16 cellular contexts compared by ENCODE assay signal in the genomic region with DNA sequence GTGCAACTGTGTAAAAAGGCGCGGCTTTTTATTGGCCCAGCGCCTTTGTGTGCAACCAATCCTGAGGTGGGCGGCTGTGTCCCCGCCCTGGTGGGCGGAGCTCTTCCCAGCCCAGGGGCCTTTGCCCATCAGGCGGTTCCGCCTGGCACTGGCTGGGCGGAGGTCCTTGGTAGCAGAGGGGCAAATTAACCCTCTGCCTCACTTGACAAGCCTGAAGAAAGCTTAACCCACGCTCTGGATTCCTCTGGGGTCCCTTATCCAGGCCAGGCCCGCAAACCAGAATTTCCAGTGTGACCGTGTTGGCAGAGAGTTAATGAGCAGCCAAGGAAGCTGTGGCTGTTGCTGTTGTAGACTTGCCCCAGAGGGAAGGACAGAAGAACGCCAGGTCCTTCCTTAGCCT. TPM values are rescaled to one million over a fixed set of nuclear protein-coding genes. Genes with fewer than 3 reads are reported as not detected.
DNase-seq lines count a peak whose midpoint lies in the region; ATAC-seq and TF ChIP-seq lines count a peak whose summit lies in the region.
"Had no signal": no experiment of that assay in that cellular context is flagged by ENCODE, and none has a peak within 500 bp of the region (broad histone marks: within the 10 kb centered on the region; RNA-seq: fewer than 3 reads in every experiment).

No MANE protein-coding gene starts in this region.

- H3K4me1 Mint-ChIP-seq in MCF 10A (ENCODE audit: insufficient read depth, unreplicated experiment) = peaks cover 19% of the 10 kb centered on the region
- peaks cover 15% of the 10 kb centered on the region for H3K4me1 Mint-ChIP-seq in neural progenitor cell
- H3K4me1 Mint-ChIP-seq in activated CD4-positive, alpha-beta T cell treated with anti-CD3 and anti-CD28 coated beads for 36 hours = no peaks in the 10 kb centered on the region
- H3K4me1 Mint-ChIP-seq: activated naive CD4-positive, alpha-beta T cell treated with anti-CD3 and anti-CD28 coated beads, Interleukin-2, amount 10 ng/mL, durations not matched to agents 7 days and 5 days had no signal

- H3K9ac ChIP-seq in neural progenitor cell = no peak overlapping the region
- H3K9ac ChIP-seq: KMS-11 had no signal

- H3K27me3 Mint-ChIP-seq in MCF 10A (ENCODE audit: insufficient read depth, unreplicated experiment) = no peaks in the 10 kb centered on the region
- peaks cover 2% of the 10 kb centered on the region for H3K27me3 Mint-ChIP-seq in neural progenitor cell (ENCODE audit: insufficient read depth, low read depth)
- H3K27me3 Mint-ChIP-seq in activated CD4-positive, alpha-beta T cell treated with anti-CD3 and anti-CD28 coated beads for 36 hours = no peaks in the 10 kb centered on the region
- H3K27me3 Mint-ChIP-seq: type B pancreatic cell had no signal

- H3K27ac Mint-ChIP-seq in MCF 10A (ENCODE audit: low read depth, unreplicated experiment) (no peak overlapping the region), neural progenitor cell (peak overlapping the region; percentile 46)
- no peak overlapping the region for H3K27ac Mint-ChIP-seq in activated CD4-positive, alpha-beta T cell treated with anti-CD3 and anti-CD28 coated beads for 36 hours
- H3K27ac Mint-ChIP-seq: activated naive CD4-positive, alpha-beta T cell treated with anti-CD3 and anti-CD28 coated beads, Interleukin-2, amount 10 ng/mL, durations not matched to agents 7 days and 5 days; type B pancreatic cell had no signal

- no peaks in the 10 kb centered on the region for H3K36me3 ChIP-seq in esophagus squamous epithelium
- no peaks in the 10 kb centered on the region for H3K36me3 ChIP-seq in neural progenitor cell
- no peaks in the 10 kb centered on the region for H3K36me3 ChIP-seq in upper lobe of right lung
- H3K36me3 ChIP-seq: heart left ventricle had no signal

- H3K36me3 Mint-ChIP-seq in MCF 10A (ENCODE audit: insufficient read depth, unreplicated experiment) (no peaks in the 10 kb centered on the region), neural progenitor cell (no peaks in the 10 kb centered on the region)
- H3K36me3 Mint-ChIP-seq in activated CD4-positive, alpha-beta T cell treated with anti-CD3 and anti-CD28 coated beads for 36 hours (ENCODE audit: low read depth) = no peaks in the 10 kb centered on the region
- H3K36me3 Mint-ChIP-seq: activated naive CD4-positive, alpha-beta T cell treated with anti-CD3 and anti-CD28 coated beads, Interleukin-2, amount 10 ng/mL, durations not matched to agents 7 days and 5 days; type B pancreatic cell had no signal

- no peak overlapping the region for H3K4me3 Mint-ChIP-seq in MCF 10A (ENCODE audit: unreplicated experiment)
- no peak overlapping the region for H3K4me3 Mint-ChIP-seq in neural progenitor cell
- no peak overlapping the region for H3K4me3 Mint-ChIP-seq in activated CD4-positive, alpha-beta T cell treated with anti-CD3 and anti-CD28 coated beads for 36 hours
- H3K4me3 Mint-ChIP-seq: activated naive CD4-positive, alpha-beta T cell treated with anti-CD3 and anti-CD28 coated beads, Interleukin-2, amount 10 ng/mL, durations not matched to agents 7 days and 5 days; type B pancreatic cell had no signal

- no peaks in the 10 kb centered on the region for H3K9me3 ChIP-seq in esophagus squamous epithelium
- no peaks in the 10 kb centered on the region for H3K9me3 ChIP-seq in neural progenitor cell (ENCODE audit: low read depth)
- H3K9me3 ChIP-seq in upper lobe of right lung = no peaks in the 10 kb centered on the region
- H3K9me3 ChIP-seq: heart left ventricle had no signal

- WGBS in esophagus squamous epithelium, 2 donors = 49 to 69% methylated on average over 6 to 12 of the region's 13 CpGs

- POLR2A ChIA-PET in MCF 10A (lab: Yijun Ruan, JAX) = interaction anchor here (0.5 to 1.4 kb wide), 3 partner anchors 15 to 141 kb away, joined by 3 to 5 read pairs (median 3); no protein-coding TSS in a partner anchor
- POLR2A ChIA-PET in activated CD4-positive, alpha-beta T cell treated with anti-CD3 and anti-CD28 coated beads for 36 hours (lab: Charles Lee) = no interaction called here

- no TSS peak for BruUV-seq in MCF 10A (replicated peaks; lab: Mats Ljungman, UMichigan)

- H3K27ac ChIP-seq in esophagus squamous epithelium (peak overlapping the region; percentile 14 to 56 (median 43)), neural progenitor cell (no peak overlapping the region), upper lobe of right lung (no peak overlapping the region)
- H3K27ac ChIP-seq: coronary artery, heart left ventricle, KMS-11 had no signal

- H3K4me2 ChIP-seq in neural progenitor cell = no peak overlapping the region
- H3K4me2 ChIP-seq: KMS-11 had no signal

- no peaks in the 10 kb centered on the region for H3F3A ChIP-seq in neural progenitor cell (ENCODE audit: low read depth)

- in situ Hi-C loops in T47D (cut with HindIII; ENCODE audit: low pct_unique_long_range_greater_than_20kb, low sequenced_read_pairs) = no loop called here

- H3K27me3 ChIP-seq in esophagus squamous epithelium (no peaks in the 10 kb centered on the region), neural progenitor cell (no peaks in the 10 kb centered on the region), upper lobe of right lung (no peaks in the 10 kb centered on the region)
- H3K27me3 ChIP-seq: heart left ventricle had no signal

- ATAC-seq in upper lobe of right lung (peak; percentile 73), HG02938 (IDR thresholded peaks at IDR 0.05; ENCODE audit: unreplicated experiment) (no peak), HG03039 (IDR thresholded peaks at IDR 0.05; ENCODE audit: unreplicated experiment) (no peak)
- ATAC-seq in activated CD4-positive, alpha-beta T cell treated with anti-CD3 and anti-CD28 coated beads for 36 hours = no peak
- ATAC-seq: heart left ventricle had no signal

- DNase-seq in T47D (ENCODE audit: low read depth in 1 of 2, low spot score in 1 of 2) (peak; percentile 63 to 95), MCF 10A (ENCODE audit: unreplicated experiment) (no peak), esophagus squamous epithelium (lab: John Stamatoyannopoulos, UW) (no peak), neural progenitor cell (ENCODE audit: low spot score) (no peak), upper lobe of right lung (no peak)
- no peak for DNase-seq in activated CD4-positive, alpha-beta T cell treated with anti-CD3 and anti-CD28 coated beads for 36 hours
- DNase-seq: activated CD4-positive, alpha-beta T cell treated with anti-CD3 and anti-CD28 coated beads, Interleukin-2, amount 50 U/mL, for 4 hours; activated naive CD4-positive, alpha-beta T cell treated with anti-CD3 and anti-CD28 coated beads, Interleukin-2, amount 10 ng/mL, durations not matched to agents 7 days and 5 days; GF-D8; heart left ventricle; NCI-H1417 treated with DMSO at 0.1 percent for 48 hours had no signal

- TF ChIP-seq POLR2A in esophagus squamous epithelium (IDR thresholded peaks at IDR 0.05) = no peak

- intact Hi-C loops in MCF 10A (cut with micrococcal nuclease) = no loop called here
- intact Hi-C loops in esophagus squamous epithelium (cut with DNase I) = no loop called here
- intact Hi-C loops in upper lobe of right lung (cut with DNase I) = no loop called here
- intact Hi-C loops in activated CD4-positive, alpha-beta T cell treated with anti-CD3 and anti-CD28 coated beads for 36 hours (cut with DNase I, micrococcal nuclease) = no loop called here

- peaks cover 0 to 33% (median 17%) of the 10 kb centered on the region in 3 donors for H3K4me1 ChIP-seq in esophagus squamous epithelium
- H3K4me1 ChIP-seq in neural progenitor cell = no peaks in the 10 kb centered on the region
- no peaks in the 10 kb centered on the region for H3K4me1 ChIP-seq in upper lobe of right lung

- H3K4me3 ChIP-seq in esophagus squamous epithelium = no peak overlapping the region
- H3K4me3 ChIP-seq in neural progenitor cell = no peak overlapping the region
- H3K4me3 ChIP-seq in upper lobe of right lung = no peak overlapping the region
- H3K4me3 ChIP-seq: coronary artery, heart left ventricle had no signal

- H2AFZ ChIP-seq in neural progenitor cell (replicated peaks) = no peak overlapping the region

- no peaks in the 10 kb centered on the region for H4K20me1 ChIP-seq in neural progenitor cell (ENCODE audit: low read depth)

- H3K9me3 Mint-ChIP-seq in MCF 10A (ENCODE audit: unreplicated experiment) (no peaks in the 10 kb centered on the region), neural progenitor cell (no peaks in the 10 kb centered on the region)
- H3K9me3 Mint-ChIP-seq in activated CD4-positive, alpha-beta T cell treated with anti-CD3 and anti-CD28 coated beads for 36 hours (ENCODE audit: low read depth) = no peaks in the 10 kb centered on the region
- H3K9me3 Mint-ChIP-seq: activated naive CD4-positive, alpha-beta T cell treated with anti-CD3 and anti-CD28 coated beads, Interleukin-2, amount 10 ng/mL, durations not matched to agents 7 days and 5 days; type B pancreatic cell had no signal

- CTCF ChIA-PET in MCF 10A (lab: Yijun Ruan, JAX) = interaction anchor here (1.2 to 4.8 kb wide), 6 partner anchors 15 to 271 kb away, joined by 3 to 51 read pairs (median 10); no protein-coding TSS in a partner anchor
- CTCF ChIA-PET in activated CD4-positive, alpha-beta T cell treated with anti-CD3 and anti-CD28 coated beads for 36 hours (lab: Charles Lee) = interaction anchor here (0.5 to 1.3 kb wide), 4 partner anchors 15 to 997 kb away, joined by 3 to 4 read pairs (median 3); no protein-coding TSS in a partner anchor

- TF ChIP-seq CTCF in MCF 10A (IDR thresholded peaks at IDR 0.05; ENCODE audit: unreplicated experiment) = no peak
- TF ChIP-seq CTCF in esophagus squamous epithelium (IDR thresholded peaks at IDR 0.05) = no peak
- no peak for TF ChIP-seq CTCF in neural progenitor cell (IDR thresholded peaks at IDR 0.05)
- no peak for TF ChIP-seq CTCF in upper lobe of right lung (IDR thresholded peaks at IDR 0.05)

- H3K79me2 ChIP-seq in neural progenitor cell (ENCODE audit: low read depth) = no peaks in the 10 kb centered on the region

RNA-seq across cellular contexts. Expression of a gene that starts 12.8 kb away (rescaled TPM):
- total RNA-seq in MCF 10A (2022) = 0.40 and 0.96 TPM in 2 replicates
- total RNA-seq in esophagus squamous epithelium = 10 to 100 TPM; 13.2 to 33.7 (median 17.8) TPM
- total RNA-seq in neural progenitor cell (ENCODE audit: low replicate concordance) = not detected in 2 replicates
- total RNA-seq in upper lobe of right lung = not detected
- 1 to 10 TPM; 3.5 to 3.7 TPM for total RNA-seq in activated CD4-positive, alpha-beta T cell treated with anti-CD3 and anti-CD28 coated beads for 36 hours

Comparison
In these comparisons a context has a peak if more than half of its experiments do, and no peak if none do; other contexts are left out.
1. DNase-seq: peak in T47D (2 of 2); none in MCF 10A (single experiment), esophagus squamous epithelium (single experiment), neural progenitor cell (single experiment), upper lobe of right lung (single experiment) and activated CD4-positive, alpha-beta T cell treated with anti-CD3 and anti-CD28 coated beads for 36 hours (single experiment).
2. H3K27ac ChIP-seq: peak in esophagus squamous epithelium (4 of 4); none in neural progenitor cell (single experiment) and upper lobe of right lung (single experiment).